8 cellular contexts compared by ENCODE assay signal in the genomic region with DNA sequence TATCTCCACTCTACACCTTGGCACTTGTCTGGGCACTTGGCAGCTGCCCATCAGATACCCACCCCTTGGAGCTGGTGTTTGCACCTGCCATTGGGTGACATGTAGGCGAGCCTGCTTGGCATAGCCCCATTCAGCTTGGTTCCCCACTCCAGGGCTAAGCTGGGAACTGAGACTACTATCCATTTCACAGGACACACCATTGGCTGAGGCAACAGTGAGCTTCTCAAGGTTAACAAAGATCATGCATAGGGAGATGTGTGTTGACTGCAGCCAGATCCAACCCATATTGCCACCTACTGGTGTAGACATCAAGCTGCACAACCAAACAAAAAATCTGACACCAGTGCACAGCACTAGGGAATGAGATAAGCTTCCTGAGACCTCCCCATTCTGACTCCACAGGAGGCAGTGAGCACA.
DNase-seq lines count a peak whose midpoint lies in the region; ATAC-seq lines count a peak whose summit lies in the region.

No MANE protein-coding gene starts in this region.

- peak; percentile 74 for ATAC-seq in GM19452 (IDR thresholded peaks at IDR 0.05; ENCODE audit: unreplicated experiment)
- ATAC-seq in HG03439 (IDR thresholded peaks at IDR 0.05; ENCODE audit: unreplicated experiment) = peak; percentile 93
- no peak for ATAC-seq in naive thymus-derived CD4-positive, alpha-beta T cell

- POLR2A ChIA-PET in naive thymus-derived CD4-positive, alpha-beta T cell (lab: Charles Lee) = no interaction called here

- no peaks in the 10 kb centered on the region for H3K36me3 Mint-ChIP-seq in naive thymus-derived CD4-positive, alpha-beta T cell

- H3K27ac ChIP-seq in SJCRH30 = no peak overlapping the region
- no peak overlapping the region for H3K27ac ChIP-seq in naive thymus-derived CD4-positive, alpha-beta T cell (ENCODE audit: low read depth, low read length)

- H3K4me1 ChIP-seq in SJCRH30 = no peaks in the 10 kb centered on the region
- no peaks in the 10 kb centered on the region for H3K4me1 ChIP-seq in naive thymus-derived CD4-positive, alpha-beta T cell (ENCODE audit: control insufficient read depth in 2 of 2, insufficient read depth in 2 of 2, low read length in 2 of 2)

- DNase-seq in DMS 273 treated with DMSO at 0.1 percent for 48 hours (lab: John Stamatoyannopoulos, UW) (peak; percentile 1), SJCRH30 (peak; percentile 53 to 73), iris pigment epithelial cell (ENCODE audit: low read depth) (peak; percentile 59), GOT3 (lab: John Stamatoyannopoulos, UW) (no peak)
- DNase-seq in naive thymus-derived CD4-positive, alpha-beta T cell = no peak
- no peak for DNase-seq in activated effector memory CD4-positive, alpha-beta T cell treated with Interleukin-2 at 50 U/mL for 16 hours

- no peaks in the 10 kb centered on the region for H3K27me3 ChIP-seq in SJCRH30
- H3K27me3 ChIP-seq in naive thymus-derived CD4-positive, alpha-beta T cell (ENCODE audit: control insufficient read depth in 2 of 2, insufficient read depth in 2 of 2, low read length in 2 of 2) = no peaks in the 10 kb centered on the region

- no peak overlapping the region for H3K4me3 ChIP-seq in SJCRH30
- H3K4me3 ChIP-seq in naive thymus-derived CD4-positive, alpha-beta T cell (ENCODE audit: low read length) = no peak overlapping the region

- H3K36me3 ChIP-seq in SJCRH30 = no peaks in the 10 kb centered on the region
- H3K36me3 ChIP-seq in naive thymus-derived CD4-positive, alpha-beta T cell (ENCODE audit: control insufficient read depth in 2 of 3, insufficient read depth in 3 of 3, low read length in 3 of 3) = no peaks in the 10 kb centered on the region

- no peak overlapping the region for H3K27ac Mint-ChIP-seq in naive thymus-derived CD4-positive, alpha-beta T cell

- H3K4me1 Mint-ChIP-seq in naive thymus-derived CD4-positive, alpha-beta T cell = no peaks in the 10 kb centered on the region

- H3K27me3 Mint-ChIP-seq in naive thymus-derived CD4-positive, alpha-beta T cell = peaks cover 0 to 6% (median 0%) of the 10 kb centered on the region in 5 donors

- no peaks in the 10 kb centered on the region for H3K9me3 ChIP-seq in SJCRH30 (replicated peaks)
- H3K9me3 ChIP-seq in naive thymus-derived CD4-positive, alpha-beta T cell (ENCODE audit: control insufficient read depth in 2 of 3, low read length in 3 of 3) = no peaks in the 10 kb centered on the region

- H3K9me3 Mint-ChIP-seq in naive thymus-derived CD4-positive, alpha-beta T cell = peaks cover 0 to 11% (median 2%) of the 10 kb centered on the region in 11 donors

- no peak overlapping the region for H3K4me3 Mint-ChIP-seq in naive thymus-derived CD4-positive, alpha-beta T cell

- intact Hi-C loops in naive thymus-derived CD4-positive, alpha-beta T cell (cut with micrococcal nuclease) = no loop called here

- CTCF ChIA-PET in naive thymus-derived CD4-positive, alpha-beta T cell (lab: Charles Lee) = no interaction called here

Comparison
In these comparisons a context has a peak if more than half of its experiments do, and no peak if none do; other contexts are left out.
1. DNase-seq: peak in DMS 273 treated with DMSO at 0.1 percent for 48 hours (single experiment), SJCRH30 (2 of 2) and iris pigment epithelial cell (single experiment); none in naive thymus-derived CD4-positive, alpha-beta T cell (0 of 9), GOT3 (single experiment) and activated effector memory CD4-positive, alpha-beta T cell treated with Interleukin-2 at 50 U/mL for 16 hours (single experiment).